ENCODE assay signal across 10 cellular contexts in the genomic region with DNA sequence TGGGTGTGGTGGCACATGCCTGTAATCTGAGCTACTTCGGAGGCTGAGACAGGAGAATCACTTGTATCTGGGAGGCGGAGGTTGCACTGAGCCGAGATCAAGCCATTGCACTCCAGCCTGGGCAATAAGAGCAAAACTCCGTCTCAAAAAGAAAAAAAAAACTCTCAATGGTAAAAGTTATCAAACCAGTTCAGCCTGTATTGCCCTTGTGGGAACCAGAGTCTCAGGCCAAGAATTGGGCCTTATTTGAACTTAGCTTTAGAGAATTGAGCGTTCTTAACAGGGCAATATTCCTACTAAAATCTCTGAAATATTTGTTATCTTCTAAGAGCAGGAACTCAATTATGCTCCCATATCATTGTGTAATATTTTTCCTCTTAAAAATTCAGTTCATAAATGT.
"Had no signal": no experiment of that assay in that cellular context is flagged by ENCODE, and none has a peak within 500 bp of the region (broad histone marks: within the 10 kb centered on the region; RNA-seq: fewer than 3 reads in every experiment).

No MANE protein-coding gene starts in this region.

- DNase-seq: activated CD4-positive, alpha-beta T cell treated with anti-CD3 and anti-CD28 coated beads, Interleukin-2, amount 50 U/mL, for 48 hours; activated CD4-positive, CD25-positive, alpha-beta regulatory T cell treated with anti-CD3 and anti-CD28 coated beads, Interleukin-2, amount 50 U/mL, for 72 hours; activated naive CD8-positive, alpha-beta T cell treated with anti-CD3 and anti-CD28 coated beads, Interleukin-2, amount 10 ng/mL, durations not matched to agents 7 days and 5 days; activated T-cell treated with anti-CD3 and anti-CD28 coated beads, Interleukin-2, amount 50 U/mL, for 4 hours; aorta; islet precursor cell; left ventricle myocardium inferior; mesenchymal stem cell; upper lobe of left lung had no signal

- H3K27me3 ChIP-seq: gastroesophageal sphincter, upper lobe of left lung had no signal

- H3K27ac ChIP-seq: gastroesophageal sphincter, left ventricle myocardium inferior, upper lobe of left lung had no signal

- H3K4me1 ChIP-seq: gastroesophageal sphincter, left ventricle myocardium inferior, upper lobe of left lung had no signal

- ATAC-seq: activated T-cell treated with anti-CD3 and anti-CD28 coated beads, Interleukin-2, amount 50 U/mL, for 4 hours; gastroesophageal sphincter had no signal

- H3K4me3 ChIP-seq: gastroesophageal sphincter, left ventricle myocardium inferior, upper lobe of left lung had no signal

- H3K36me3 ChIP-seq: gastroesophageal sphincter, left ventricle myocardium inferior, upper lobe of left lung had no signal

- H3K9me3 ChIP-seq: gastroesophageal sphincter, left ventricle myocardium inferior, upper lobe of left lung had no signal
